ENCODE assay signal across 22 cellular contexts in the genomic region with DNA sequence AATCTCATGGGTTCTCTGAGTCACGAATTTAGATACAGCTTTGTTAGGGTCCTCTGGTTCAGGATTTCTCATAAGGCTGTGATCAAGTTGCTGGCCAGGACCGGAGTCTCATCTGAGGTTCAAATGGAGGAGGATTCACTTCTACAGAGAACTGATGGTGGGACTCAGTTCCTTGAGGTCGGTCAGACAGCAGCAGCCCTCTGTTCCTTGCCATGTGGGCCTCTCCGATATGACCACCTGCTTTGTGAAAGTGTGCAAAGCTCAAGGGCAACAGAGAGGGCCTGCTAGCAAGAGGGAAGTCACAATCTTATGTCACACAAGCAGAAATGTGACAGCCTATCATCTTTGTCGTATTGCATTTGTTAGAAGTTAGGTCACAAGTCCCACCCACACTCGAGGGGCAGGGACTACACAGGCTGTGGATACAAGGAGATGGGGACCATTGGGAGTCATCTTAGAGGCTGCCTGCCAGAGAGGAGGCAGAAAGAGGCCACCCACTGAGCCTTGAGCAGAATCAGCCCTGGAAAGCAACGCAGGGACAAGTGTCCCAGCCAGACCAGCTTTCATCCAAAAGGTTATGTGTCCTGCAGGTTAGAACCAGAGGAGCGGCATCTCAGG.
"Had no signal": no experiment of that assay in that cellular context is flagged by ENCODE, and none has a peak within 500 bp of the region (broad histone marks: within the 10 kb centered on the region; RNA-seq: fewer than 3 reads in every experiment).

No MANE protein-coding gene starts in this region.

- H3K9me3 Mint-ChIP-seq: nephron; stimulated activated naive CD8-positive, alpha-beta T cell treated with anti-CD3 and anti-CD28 coated beads, Interleukin-15, amount 100 ng/mL, for 72 hours; type B pancreatic cell had no signal

- H3K36me3 ChIP-seq: ovary, suprapubic skin had no signal

- DNase-seq: dorsolateral prefrontal cortex; effector CD4-positive, alpha-beta T cell; foreskin fibroblast; gastrocnemius medialis; head of caudate nucleus; mesenchymal stem cell; mucosa of descending colon; naive B cell; nucleus accumbens; ovary; psoas muscle; right cardiac atrium; stimulated activated CD4-positive, alpha-beta T cell treated with anti-CD3 and anti-CD28 coated beads, Interleukin-15, amount 100 ng/mL, for 24 hours; stimulated activated CD4-positive, alpha-beta T cell treated with anti-CD3 and anti-CD28 coated beads, Interleukin-2, amount 100 ng/mL, for 48 hours; stimulated activated CD8-positive, alpha-beta memory T cell treated with anti-CD3 and anti-CD28 coated beads, Interleukin-4, amount 100 ng/mL, for 48 hours; stimulated activated naive CD4-positive, alpha-beta T cell; stimulated activated naive CD8-positive, alpha-beta T cell treated with anti-CD3 and anti-CD28 coated beads, Interleukin-15, amount 100 ng/mL, for 72 hours had no signal

- H3K4me1 Mint-ChIP-seq: naive B cell had no signal

- H3K4me1 ChIP-seq: gastrocnemius medialis had no signal

- H3K4me3 Mint-ChIP-seq: mesothelial cell of epicardium; naive B cell; nephron; stimulated activated naive CD8-positive, alpha-beta T cell treated with anti-CD3 and anti-CD28 coated beads, Interleukin-15, amount 100 ng/mL, for 72 hours; type B pancreatic cell had no signal

- H3K27ac ChIP-seq: dorsolateral prefrontal cortex, gastrocnemius medialis, ovary, psoas muscle, suprapubic skin had no signal

- H3K4me3 ChIP-seq: dorsolateral prefrontal cortex, gastrocnemius medialis, mucosa of descending colon, ovary, psoas muscle, skin epidermis, suprapubic skin had no signal

- ATAC-seq: gastrocnemius medialis; mucosa of descending colon; psoas muscle; right cardiac atrium; stimulated activated naive CD8-positive, alpha-beta T cell treated with anti-CD3 and anti-CD28 coated beads, Interleukin-15, amount 100 ng/mL, for 72 hours had no signal

- H3K27me3 ChIP-seq: dorsolateral prefrontal cortex, gastrocnemius medialis, ovary, suprapubic skin had no signal

- H3K9me3 ChIP-seq: gastrocnemius medialis, mucosa of descending colon, ovary, suprapubic skin had no signal
